ENCODE assay signal across 1 cellular context in genomic region chr22:42688241-42688913, GRCh38.
TF ChIP-seq lines count a peak whose summit lies in the region.

No MANE protein-coding gene starts in this region.

TF ChIP-seq in HepG2, 621 proteins besides CTCF, POLR2A, EP300 and RAD21 (continued from another document and continues in another):
- TF ChIP-seq ZNF280D (CRISPR knock-in tag; IDR thresholded peaks at IDR 0.05) (no peak), ARID5B (CRISPR knock-in tag; IDR thresholded peaks at IDR 0.05) (peak; percentile 83), ZKSCAN8 (CRISPR knock-in tag; IDR thresholded peaks at IDR 0.05; ENCODE audit: borderline replicate concordance) (no peak), NCOA2 (CRISPR knock-in tag; IDR thresholded peaks at IDR 0.05) (peak; percentile 86), TSC22D2 (CRISPR knock-in tag; IDR thresholded peaks at IDR 0.05; ENCODE audit: borderline replicate concordance) (no peak), LRRFIP1 (CRISPR knock-in tag; conservative IDR thresholded peaks at IDR 0.05) (no peak), ARID3A (IDR thresholded peaks at IDR 0.05; ENCODE audit: low read depth, low read length) (no peak), ZNF317 (CRISPR knock-in tag; IDR thresholded peaks at IDR 0.05) (no peak), PLRG1 (conservative IDR thresholded peaks at IDR 0.05) (no peak), SP5 (CRISPR knock-in tag; IDR thresholded peaks at IDR 0.05; ENCODE audit: borderline replicate concordance, low read depth) (0 out of 2 replicates have a peak, but pooled peaks have one; percentile 28), SP1 (IDR thresholded peaks at IDR 0.05) (no peak), SP1 (CRISPR knock-in tag; IDR thresholded peaks at IDR 0.05) (no peak; the same call in 1 of the 2 replicates), PRPF4 (IDR thresholded peaks at IDR 0.05; ENCODE audit: low read depth, low read length, poor library complexity, severe bottlenecking) (no peak), ZNF18 (CRISPR knock-in tag; IDR thresholded peaks at IDR 0.05; ENCODE audit: insufficient replicate concordance) (no peak), MXD3 (CRISPR knock-in tag; IDR thresholded peaks at IDR 0.05) (no peak), ZNF543 (CRISPR knock-in tag; IDR thresholded peaks at IDR 0.05) (no peak), ZNF33A (CRISPR knock-in tag; IDR thresholded peaks at IDR 0.05; ENCODE audit: borderline replicate concordance) (no peak), IRF1 (CRISPR knock-in tag; IDR thresholded peaks at IDR 0.05; ENCODE audit: low read depth) (no peak), ZNF850 (CRISPR knock-in tag; conservative IDR thresholded peaks at IDR 0.05) (no peak), ARNT (IDR thresholded peaks at IDR 0.05) (no peak), KDM6A (CRISPR knock-in tag; IDR thresholded peaks at IDR 0.05; ENCODE audit: low read depth) (peak; percentile 40; the same call in 1 of the 2 replicates), ZNF451 (CRISPR knock-in tag; IDR thresholded peaks at IDR 0.05) (no peak), ZNF616 (CRISPR knock-in tag; IDR thresholded peaks at IDR 0.05; ENCODE audit: low read depth) (no peak), KDM2A (CRISPR knock-in tag; IDR thresholded peaks at IDR 0.05; ENCODE audit: borderline replicate concordance, low read depth) (peak; percentile 64), ZNF274 (CRISPR knock-in tag; IDR thresholded peaks at IDR 0.05) (no peak), PAXIP1 (CRISPR knock-in tag; conservative IDR thresholded peaks at IDR 0.05) (peak; percentile 79), DBP (CRISPR knock-in tag; IDR thresholded peaks at IDR 0.05; ENCODE audit: not compliant biosample characterization) (no peak), NR3C1 (CRISPR knock-in tag; IDR thresholded peaks at IDR 0.05) (no peak), FOXJ3 (CRISPR knock-in tag; IDR thresholded peaks at IDR 0.05; ENCODE audit: borderline replicate concordance) (no peak), MAFG (CRISPR knock-in tag; IDR thresholded peaks at IDR 0.05) (no peak), MLLT10 (CRISPR knock-in tag; IDR thresholded peaks at IDR 0.05) (no peak), POLR2G (IDR thresholded peaks at IDR 0.05; ENCODE audit: low read depth, low read length) (no peak), ZSCAN30 (CRISPR knock-in tag; IDR thresholded peaks at IDR 0.05) (no peak), KLF9 (CRISPR knock-in tag; IDR thresholded peaks at IDR 0.05; ENCODE audit: low read depth) (no peak), ZNF580 (CRISPR knock-in tag; IDR thresholded peaks at IDR 0.05; ENCODE audit: borderline replicate concordance, low read depth) (no peak), THAP8 (CRISPR knock-in tag; IDR thresholded peaks at IDR 0.05; ENCODE audit: borderline replicate concordance) (no peak), FOXC1 (CRISPR knock-in tag; IDR thresholded peaks at IDR 0.05; ENCODE audit: borderline replicate concordance) (no peak), MBNL3 (CRISPR knock-in tag; conservative IDR thresholded peaks at IDR 0.05) (no peak), ZNF275 (CRISPR knock-in tag; IDR thresholded peaks at IDR 0.05; ENCODE audit: borderline replicate concordance) (no peak), SAP130 (CRISPR knock-in tag; IDR thresholded peaks at IDR 0.05; ENCODE audit: low read depth) (peak; percentile 51), CC2D1A (CRISPR knock-in tag; IDR thresholded peaks at IDR 0.05) (no peak)
